In genomic region chr5:143002459-143003327, GRCh38 we compare ENCODE assay signal across 2 cellular contexts.
TF ChIP-seq lines count a peak whose summit lies in the region.

No MANE protein-coding gene starts in this region.

TF ChIP-seq in SK-N-SH treated with all-trans-retinoic acid at 6 μM for 48 hours, 23 proteins besides CTCF, POLR2A, EP300 and RAD21 (continued from another document):
- TF ChIP-seq CREB5 (CRISPR knock-in tag; IDR thresholded peaks at IDR 0.05; ENCODE audit: low read depth) (no peak), CSDC2 (CRISPR knock-in tag; IDR thresholded peaks at IDR 0.05) (no peak), ZFP30 (CRISPR knock-in tag; IDR thresholded peaks at IDR 0.05) (no peak), POU6F1 (CRISPR knock-in tag; IDR thresholded peaks at IDR 0.05; ENCODE audit: borderline replicate concordance, low read depth) (no peak), ZNF8 (CRISPR knock-in tag; IDR thresholded peaks at IDR 0.05) (no peak), TSHZ2 (CRISPR knock-in tag; IDR thresholded peaks at IDR 0.05) (no peak)

TF ChIP-seq in GM12878, 131 proteins besides CTCF, POLR2A, EP300 and RAD21 (continued from another document and continues in another):
- TF ChIP-seq EZH2 (IDR thresholded peaks at IDR 0.05; ENCODE audit: borderline replicate concordance, control insufficient read depth, low read depth, low read length) (no peak), RAD51 (IDR thresholded peaks at IDR 0.05) (peak; percentile 30; the same call in 1 of the 2 replicates), RFX5 (IDR thresholded peaks at IDR 0.05; ENCODE audit: low read depth, low read length) (no peak), BCL3 (IDR thresholded peaks at IDR 0.05; ENCODE audit: borderline replicate concordance, insufficient read depth, low read depth, low read length, poor library complexity, severe bottlenecking) (peak; percentile 68), ZNF384 (IDR thresholded peaks at IDR 0.05; ENCODE audit: borderline replicate concordance, low read depth, low read length) (no peak), SREBF2 (IDR thresholded peaks at IDR 0.05; ENCODE audit: low read length) (no peak), CHD2 (IDR thresholded peaks at IDR 0.05; ENCODE audit: borderline replicate concordance, low read depth, low read length) (peak; percentile 74), MLLT1 (IDR thresholded peaks at IDR 0.05) (peak; percentile 76), MTA2 (IDR thresholded peaks at IDR 0.05; ENCODE audit: low read depth) (peak; percentile 64), FOXM1 (IDR thresholded peaks at IDR 0.05; ENCODE audit: low read depth, low read length) (peak; percentile 58; the same call in 1 of the 2 replicates), ZNF592 (IDR thresholded peaks at IDR 0.05) (0 out of 2 replicates have a peak, but pooled peaks have one; percentile 54), BCL11A (IDR thresholded peaks at IDR 0.05; ENCODE audit: low read depth, low read length) (peak; percentile 78), RUNX3 (IDR thresholded peaks at IDR 0.05; ENCODE audit: low read length) (peak; percentile 75), CEBPB (IDR thresholded peaks at IDR 0.05; ENCODE audit: borderline replicate concordance in 1 of 2, low read depth in 2 of 2, low read length in 2 of 2) (peak in 1 of 2 experiments; percentile 65; a peak in 1 of 4 replicates), POU2F2 (IDR thresholded peaks at IDR 0.05; ENCODE audit: borderline replicate concordance, low read depth, low read length) (peak; percentile 81; the same call in 2 of the 3 replicates), SIN3A (IDR thresholded peaks at IDR 0.05; ENCODE audit: low read depth, low read length) (no peak), HDAC2 (IDR thresholded peaks at IDR 0.05) (no peak), REST (IDR thresholded peaks at IDR 0.05; ENCODE audit: low read depth, low read length) (no peak), PBX3 (IDR thresholded peaks at IDR 0.05; ENCODE audit: insufficient replicate concordance, low read depth, low read length) (peak; percentile 28), PAX5 (IDR thresholded peaks at IDR 0.05; ENCODE audit: borderline replicate concordance, low read depth, low read length) (peak; percentile 87), BRCA1 (IDR thresholded peaks at IDR 0.05; ENCODE audit: low read depth, low read length) (no peak), ZSCAN29 (IDR thresholded peaks at IDR 0.05) (no peak), IRF4 (IDR thresholded peaks at IDR 0.05; ENCODE audit: low read depth, low read length) (peak; percentile 51; the same call in 1 of the 2 replicates), EED (IDR thresholded peaks at IDR 0.05; ENCODE audit: low read depth) (peak; percentile 50), MEF2B (IDR thresholded peaks at IDR 0.05; ENCODE audit: partially characterized antibody, poor library complexity, severe bottlenecking) (peak; percentile 33), CREM (IDR thresholded peaks at IDR 0.05; ENCODE audit: low read depth) (peak; percentile 67), NKRF (conservative IDR thresholded peaks at IDR 0.05) (0 out of 2 replicates have a peak, but pooled peaks have one; percentile 25), STAT3 (IDR thresholded peaks at IDR 0.05; ENCODE audit: low read depth, low read length) (no peak), IRF5 (IDR thresholded peaks at IDR 0.05; ENCODE audit: borderline replicate concordance) (no peak), SMAD5 (IDR thresholded peaks at IDR 0.05; ENCODE audit: low read depth) (0 out of 2 replicates have a peak, but pooled peaks have one; percentile 54), ZZZ3 (IDR thresholded peaks at IDR 0.05; ENCODE audit: control insufficient read depth, insufficient read length, low read depth) (no peak), ZNF274 (IDR thresholded peaks at IDR 0.05; ENCODE audit: insufficient read depth, insufficient read length) (no peak), KLF5 (IDR thresholded peaks at IDR 0.05; ENCODE audit: partially characterized antibody) (peak; percentile 6), IKZF2 (IDR thresholded peaks at IDR 0.05) (peak; percentile 71 to 77), JUNB (IDR thresholded peaks at IDR 0.05) (peak; percentile 31; the same call in 1 of the 2 replicates), EGR1 (IDR thresholded peaks at IDR 0.05; ENCODE audit: borderline replicate concordance in 1 of 2, low read depth in 2 of 2, low read length in 2 of 2) (no peak), ETV6 (conservative IDR thresholded peaks at IDR 0.05 in 1 of 2, IDR thresholded peaks at IDR 0.05 in 1 of 2; ENCODE audit: borderline replicate concordance in 1 of 2, low read depth in 1 of 2) (peak in 1 of 2 experiments; percentile 47; a peak in 1 of 4 replicates), DPF2 (IDR thresholded peaks at IDR 0.05) (peak; percentile 81; the same call in 1 of the 2 replicates), E2F4 (IDR thresholded peaks at IDR 0.05; ENCODE audit: low read depth, low read length) (no peak), CBX5 (IDR thresholded peaks at IDR 0.05; ENCODE audit: low read depth) (peak; percentile 78; the same call in 1 of the 2 replicates)
